Comparison of ENCODE assay signal across 8 cellular contexts in genomic region chr2:177164131-177164530, GRCh38. TPM values are rescaled to one million over a fixed set of nuclear protein-coding genes. Genes with fewer than 3 reads are reported as not detected.
DNase-seq lines count a peak whose midpoint lies in the region; ATAC-seq and TF ChIP-seq lines count a peak whose summit lies in the region.
"Had no signal": no experiment of that assay in that cellular context is flagged by ENCODE, and none has a peak within 500 bp of the region (broad histone marks: within the 10 kb centered on the region; RNA-seq: fewer than 3 reads in every experiment).

No MANE protein-coding gene starts in this region.

- no peak for ATAC-seq in HG03469 (IDR thresholded peaks at IDR 0.05; ENCODE audit: unreplicated experiment)

- H4K20me1 ChIP-seq in GM23248 (ENCODE audit: insufficient read depth): no peaks in the 10 kb centered on the region

- H3K9me3 ChIP-seq in GM23248 (ENCODE audit: low read depth): no peaks in the 10 kb centered on the region
- no peaks in the 10 kb centered on the region for H3K9me3 ChIP-seq in SJCRH30 (replicated peaks)
- H3K9me3 ChIP-seq in endodermal cell (ENCODE audit: control insufficient read depth, low read length): no peaks in the 10 kb centered on the region

- H3K9me2 ChIP-seq in GM23248 (ENCODE audit: insufficient read depth): no peaks in the 10 kb centered on the region

- no peaks in the 10 kb centered on the region for H3K9me3 Mint-ChIP-seq in endodermal cell

- peak overlapping the region; percentile 99 for H2AFZ ChIP-seq in GM23248

- no peak for TF ChIP-seq CTCF in fibroblast of villous mesenchyme (IDR thresholded peaks at IDR 0.05; ENCODE audit: insufficient read depth, low read depth, low read length)
- TF ChIP-seq CTCF in endodermal cell (conservative IDR thresholded peaks at IDR 0.05): no peak

- H3K9ac ChIP-seq in GM23248 (peak overlapping the region; percentile 83), endodermal cell (ENCODE audit: extremely low read depth, low read length, poor library complexity, severe bottlenecking) (no peak overlapping the region)

- H3K27me3 Mint-ChIP-seq in endodermal cell (ENCODE audit: insufficient read depth): no peaks in the 10 kb centered on the region

- no peak overlapping the region for H3K4me3 Mint-ChIP-seq in endodermal cell
- H3K4me3 Mint-ChIP-seq: activated CD8-positive, alpha-beta T cell treated with anti-CD3 and anti-CD28 coated beads, Interleukin-2, amount 10 ng/mL, durations not matched to agents 7 days and 5 days had no signal

- WGBS in GM23248 (ENCODE audit: low coverage in 1 of 2, low lambda C conversion rate in 2 of 2, missing lambda C conversion rate in 2 of 2), 2 experiments: 0 to 3% methylated on average over 3 of the region's 3 CpGs
- WGBS in endodermal cell (ENCODE audit: insufficient coverage in 1 of 2, insufficient read length in 1 of 2), 2 experiments: 37 to 50% methylated on average over 1 to 3 of the region's 3 CpGs

- peak overlapping the region; percentile 94 for H3K4me2 ChIP-seq in GM23248 (ENCODE audit: unreplicated experiment)

- H3K36me3 Mint-ChIP-seq in endodermal cell (ENCODE audit: low read depth): no peaks in the 10 kb centered on the region

- in situ Hi-C loops in GM23248 (cut with MboI): loop anchor here (10.0 to 25.0 kb wide), 4 partner anchors 161 to 573 kb away; a partner anchor contains a TSS

- H3K4me1 ChIP-seq in GM23248 (ENCODE audit: insufficient read depth): peaks cover 32% of the 10 kb centered on the region
- H3K4me1 ChIP-seq in SJCRH30: peaks cover 28% of the 10 kb centered on the region
- peaks cover 13% of the 10 kb centered on the region for H3K4me1 ChIP-seq in endodermal cell (ENCODE audit: control insufficient read depth, insufficient read depth, low read length)

- H3K27me3 ChIP-seq in GM23248 (replicated peaks; ENCODE audit: insufficient read depth) (no peaks in the 10 kb centered on the region), SJCRH30 (no peaks in the 10 kb centered on the region), endodermal cell (ENCODE audit: control insufficient read depth, insufficient read depth, low read length, poor library complexity, severe bottlenecking) (no peaks in the 10 kb centered on the region)

- H3K27ac Mint-ChIP-seq in endodermal cell: no peak overlapping the region
- H3K27ac Mint-ChIP-seq: activated CD8-positive, alpha-beta T cell treated with anti-CD3 and anti-CD28 coated beads, Interleukin-2, amount 10 ng/mL, durations not matched to agents 7 days and 5 days had no signal

- H3K36me3 ChIP-seq in GM23248 (ENCODE audit: low read depth): no peaks in the 10 kb centered on the region
- no peaks in the 10 kb centered on the region for H3K36me3 ChIP-seq in SJCRH30
- no peaks in the 10 kb centered on the region for H3K36me3 ChIP-seq in endodermal cell (ENCODE audit: control insufficient read depth, insufficient read depth, low read length)

- peaks cover 14% of the 10 kb centered on the region; the same call in 1 of the 2 replicates for H3F3A ChIP-seq in GM23248 (ENCODE audit: insufficient read depth)

- DNase-seq in GM23248 (no peak), SJCRH30 (no peak), fibroblast of villous mesenchyme (ENCODE audit: low read depth) (no peak), superior temporal gyrus (ENCODE audit: extremely low spot score) (peak; percentile 74), endodermal cell (no peak)
- no peak for DNase-seq in activated CD8-positive, alpha-beta memory T cell treated with anti-CD3 and anti-CD28 coated beads, Interleukin-2, amount 50 U/mL, for 48 hours

- peaks cover 18% of the 10 kb centered on the region for H3K4me1 Mint-ChIP-seq in endodermal cell

- H3K79me2 ChIP-seq in GM23248 (ENCODE audit: insufficient read depth): no peaks in the 10 kb centered on the region

- H3K4me3 ChIP-seq in GM23248: peak overlapping the region; percentile 73
- peak overlapping the region; percentile 56 for H3K4me3 ChIP-seq in SJCRH30
- peak overlapping the region; percentile 24 for H3K4me3 ChIP-seq in fibroblast of villous mesenchyme (ENCODE audit: low read depth, low read length)
- H3K4me3 ChIP-seq in endodermal cell (ENCODE audit: low read length): no peak overlapping the region

- H3K27ac ChIP-seq in GM23248: peak overlapping the region; percentile 72
- peak overlapping the region; percentile 91; the same call in 1 of the 2 replicates for H3K27ac ChIP-seq in SJCRH30
- no peak overlapping the region for H3K27ac ChIP-seq in endodermal cell (ENCODE audit: low read depth, low read length)

RNA-seq across cellular contexts. Expression of gene HNRNPA3, which starts 48.5 kb away (rescaled TPM):
- 15.0 and 19.7 TPM in 2 replicates for total RNA-seq in GM23248 (2014; rRNA removed; shearing (Covaris generic))
- polyA plus RNA-seq in GM23248 (2016; fragmentation: Nextera tagmentation; extraction: Ambion mirVana): 47.1 and 51.0 TPM in 2 replicates
- 148 and 159 TPM in 2 replicates for total RNA-seq in SJCRH30 (2014; rRNA removed; shearing (Covaris generic))
- total RNA-seq in fibroblast of villous mesenchyme (33.2 and 38.0 TPM in 2 replicates), endodermal cell (100 to 1,000 TPM; 323 to 413 TPM)
- 370 TPM for polyA plus RNA-seq in endodermal cell (2013, experiment 1 of 2)
- 361 TPM for polyA plus RNA-seq in endodermal cell (2013, experiment 2 of 2)
